In the genomic region with DNA sequence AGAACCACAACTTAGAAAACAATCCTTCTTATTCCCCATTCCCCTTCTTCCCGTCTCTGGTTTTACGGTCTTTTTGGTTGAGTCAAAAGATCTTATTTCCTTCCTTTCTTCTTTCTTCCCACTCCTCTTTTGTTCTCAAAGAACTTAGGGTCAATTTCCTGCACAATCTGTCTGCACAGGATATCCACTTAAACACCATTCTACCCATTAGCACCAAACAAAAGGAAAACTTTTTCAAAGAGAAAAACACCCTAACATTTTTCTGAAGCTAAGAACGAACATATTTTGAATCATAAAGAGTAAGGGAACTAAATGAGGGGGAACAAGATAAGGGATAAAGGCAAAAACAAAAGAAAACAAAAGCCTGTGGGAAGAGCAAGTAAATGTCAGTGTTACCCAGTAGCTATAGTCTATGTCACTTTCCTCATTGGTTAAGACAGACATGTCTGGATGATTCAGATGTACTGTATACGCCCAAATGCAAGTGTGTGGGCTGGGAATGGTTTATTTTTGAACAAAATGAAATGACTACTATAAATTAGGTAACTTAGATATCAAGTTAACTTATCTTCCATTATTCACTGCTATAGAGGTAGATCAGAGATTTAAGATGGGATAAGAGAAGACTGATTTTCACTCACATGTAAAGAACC, we compare ENCODE assay signal across 8 cellular contexts. TPM values are rescaled to one million over a fixed set of nuclear protein-coding genes. Genes with fewer than 3 reads are reported as not detected.
DNase-seq lines count a peak whose midpoint lies in the region; ATAC-seq and TF ChIP-seq lines count a peak whose summit lies in the region.

No MANE protein-coding gene starts in this region.

- DNase-seq in HFF-Myc (ENCODE audit: extremely low read depth, low read depth) (no peak), kidney epithelial cell (ENCODE audit: low read depth) (peak; percentile 38), thoracic aorta (ENCODE audit: low spot score) (no peak), HuH-7.5 (ENCODE audit: low spot score) (no peak), DMS114 treated with DMSO at 0.1 percent for 48 hours (lab: John Stamatoyannopoulos, UW; ENCODE audit: unreplicated experiment) (no peak), SIG-M5 (lab: John Stamatoyannopoulos, UW) (no peak)
- DNase-seq in activated naive CD4-positive, alpha-beta T cell treated with anti-CD3 and anti-CD28 coated beads, Interleukin-2, amount 50 U/mL, for 16 hours: peak; percentile 55

- H3K9me3 ChIP-seq in thoracic aorta: no peaks in the 10 kb centered on the region

- H2AFZ ChIP-seq in ACC112 (ENCODE audit: low read length, unreplicated experiment): no peak overlapping the region

- peaks cover 63% of the 10 kb centered on the region for H3K79me2 ChIP-seq in ACC112 (ENCODE audit: control insufficient read depth, insufficient read depth, low read length, unreplicated experiment)

- TF ChIP-seq CTCF in HFF-Myc (IDR thresholded peaks at IDR 0.05; ENCODE audit: low read depth, low read length, missing control alignments): no peak
- no peak for TF ChIP-seq CTCF in kidney epithelial cell (IDR thresholded peaks at IDR 0.05; ENCODE audit: insufficient read depth, low read length, poor library complexity, severe bottlenecking)
- TF ChIP-seq CTCF in thoracic aorta (IDR thresholded peaks at IDR 0.05): no peak

- H3K36me3 ChIP-seq in ACC112 (ENCODE audit: insufficient read depth, low read length): 0 out of 2 replicates have a peak, but pooled peaks cover 3% of the 10 kb centered on the region
- no peaks in the 10 kb centered on the region for H3K36me3 ChIP-seq in kidney epithelial cell (ENCODE audit: control insufficient read depth, insufficient read depth, low read length)
- H3K36me3 ChIP-seq in thoracic aorta: no peaks in the 10 kb centered on the region

- no peaks in the 10 kb centered on the region for H3K27me3 ChIP-seq in ACC112 (ENCODE audit: insufficient read depth, low read length)
- no peaks in the 10 kb centered on the region for H3K27me3 ChIP-seq in kidney epithelial cell (ENCODE audit: control insufficient read depth, insufficient read depth, low read length)
- H3K27me3 ChIP-seq in thoracic aorta (replicated peaks; ENCODE audit: insufficient read depth): no peaks in the 10 kb centered on the region

- H3K27ac ChIP-seq in ACC112 (ENCODE audit: low read depth, low read length): peak overlapping the region; percentile 99
- peak overlapping the region in 1 of 2 donors; percentile 75 for H3K27ac ChIP-seq in thoracic aorta

- no peak for ATAC-seq in thoracic aorta (ENCODE audit: insufficient number of reproducible peaks, low FRiP score, low read depth)

- H3K4me3 ChIP-seq in ACC112 (ENCODE audit: low read depth, low read length) (peak overlapping the region; percentile 92), HFF-Myc (replicated peaks; ENCODE audit: low read depth, low read length) (peak overlapping the region; percentile 48), kidney epithelial cell (ENCODE audit: low read depth, low read length) (peak overlapping the region; percentile 44), thoracic aorta (peak overlapping the region; percentile 72)

- H3K4me1 ChIP-seq in ACC112 (ENCODE audit: control insufficient read depth, insufficient read depth, low read length, unreplicated experiment) (peaks cover 47% of the 10 kb centered on the region), thoracic aorta (ENCODE audit: control insufficient read depth in 1 of 2, low read depth in 2 of 2) (peaks cover 26% of the 10 kb centered on the region in 2 donors)

RNA-seq across cellular contexts. Expression of a gene that starts 59.8 kb away (rescaled TPM):
- 53.6 and 57.5 TPM in 2 replicates for total RNA-seq in kidney epithelial cell
- total RNA-seq in thoracic aorta: 10 to 100 TPM; 37.4 to 69.2 TPM

Comparison
In these comparisons a context has a peak if more than half of its experiments do, and no peak if none do; other contexts are left out.
1. DNase-seq: peak in activated naive CD4-positive, alpha-beta T cell treated with anti-CD3 and anti-CD28 coated beads, Interleukin-2, amount 50 U/mL, for 16 hours (single experiment) and kidney epithelial cell (single experiment); none in HFF-Myc (single experiment), thoracic aorta (single experiment), HuH-7.5 (single experiment), DMS114 treated with DMSO at 0.1 percent for 48 hours (single experiment) and SIG-M5 (single experiment).
2. Peak in every context shown above with its lines, with median percentiles within 50 percentile points of each other: H3K4me3 ChIP-seq.